In the genomic region with DNA sequence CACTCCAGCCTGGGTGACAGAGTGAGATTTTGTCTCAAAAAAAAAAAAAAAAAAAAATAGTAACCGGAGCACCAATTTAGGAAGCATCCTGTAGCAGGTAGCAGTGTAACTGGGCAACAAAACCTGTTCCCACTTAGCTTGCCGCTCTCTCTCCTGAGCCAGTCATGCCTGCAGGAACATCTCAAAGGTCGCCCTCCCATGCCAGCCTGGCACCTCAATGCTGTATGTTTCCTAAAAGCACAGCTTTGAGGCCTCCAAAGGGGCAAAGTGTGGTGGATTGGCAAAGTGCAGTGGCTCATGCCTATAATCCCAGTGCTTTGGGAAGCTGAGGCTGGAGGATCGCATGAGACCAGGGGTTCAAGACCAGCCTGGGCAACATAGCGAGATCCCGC, we compare ENCODE assay signal across 24 cellular contexts.
"Had no signal": no experiment of that assay in that cellular context is flagged by ENCODE, and none has a peak within 500 bp of the region (broad histone marks: within the 10 kb centered on the region; RNA-seq: fewer than 3 reads in every experiment).

No MANE protein-coding gene starts in this region.

- ATAC-seq: gastrocnemius medialis, heart right ventricle, left colon, left lung, left ventricle myocardium superior, lower lobe of right lung had no signal

- H3K36me3 ChIP-seq: esophagus squamous epithelium, gastrocnemius medialis, heart right ventricle, left lung, lower lobe of right lung had no signal

- H3K27ac ChIP-seq: coronary artery, dorsolateral prefrontal cortex, esophagus squamous epithelium, gastrocnemius medialis, heart right ventricle, left lung, lower lobe of right lung had no signal

- H3K4me3 ChIP-seq: coronary artery, dorsolateral prefrontal cortex, esophagus squamous epithelium, gastrocnemius medialis, heart right ventricle, left lung, lower lobe of right lung had no signal

- H3K9me3 ChIP-seq: esophagus squamous epithelium, gastrocnemius medialis, heart right ventricle, left lung, lower lobe of right lung had no signal

- DNase-seq: dermis blood vessel endothelial cell; effector CD4-positive, alpha-beta T cell; effector memory CD4-positive, alpha-beta T cell; esophagus squamous epithelium; foreskin fibroblast; foreskin melanocyte; gastrocnemius medialis; glutamatergic neuron; head of caudate nucleus; heart right ventricle; hippocampal formation; islet precursor cell; kidney; kidney glomerular epithelial cell; left colon; left lung; left ventricle myocardium superior; lower lobe of right lung; mesendoderm; midbrain had no signal

- H3K4me1 ChIP-seq: gastrocnemius medialis, heart right ventricle, left lung, lower lobe of right lung had no signal

- FAIRE-seq: colon, endothelial cell of umbilical vein, kidney had no signal
